1 cellular context compared by ENCODE assay signal in the genomic region with DNA sequence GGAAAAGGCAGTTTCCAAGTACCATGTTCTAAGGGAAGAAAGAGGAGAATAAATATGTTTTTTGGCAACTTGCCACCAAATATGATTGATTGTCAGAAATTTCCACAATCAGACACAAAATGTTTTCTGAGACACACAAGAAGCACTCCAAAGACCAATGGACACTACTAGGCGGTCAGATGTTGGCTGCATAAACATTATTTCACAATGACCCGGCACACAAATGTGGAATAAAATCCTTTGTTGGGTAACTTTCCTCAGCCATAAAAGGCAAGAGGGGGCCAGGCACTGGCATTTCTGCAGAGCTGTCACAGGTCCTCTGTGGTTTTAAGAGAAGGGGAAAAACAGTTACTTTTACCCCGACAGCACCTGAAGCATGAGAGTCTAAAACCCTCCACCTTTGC.
TF ChIP-seq lines count a peak whose summit lies in the region.

No MANE protein-coding gene starts in this region.

TF ChIP-seq in GM23338, 12 proteins besides CTCF, POLR2A, EP300 and RAD21 (continued from another document):
- TF ChIP-seq POLR2AphosphoS5 (IDR thresholded peaks at IDR 0.05; ENCODE audit: low read depth) (no peak), STAT1 (IDR thresholded peaks at IDR 0.05; ENCODE audit: unreplicated experiment) (no peak), ETS1 (IDR thresholded peaks at IDR 0.05) (no peak), JUNB (IDR thresholded peaks at IDR 0.05; ENCODE audit: unreplicated experiment) (no peak), EZH2phosphoT487 (IDR thresholded peaks at IDR 0.05; ENCODE audit: unreplicated experiment) (no peak), ZNF114 (CRISPR knock-in tag; IDR thresholded peaks at IDR 0.05) (no peak), NANOG (IDR thresholded peaks at IDR 0.05; ENCODE audit: borderline replicate concordance) (no peak), ZNF462 (CRISPR knock-in tag; IDR thresholded peaks at IDR 0.05) (no peak), EZH2 (IDR thresholded peaks at IDR 0.05; ENCODE audit: low read depth, unreplicated experiment) (no peak)
